2 cellular contexts compared by ENCODE assay signal in the genomic region with DNA sequence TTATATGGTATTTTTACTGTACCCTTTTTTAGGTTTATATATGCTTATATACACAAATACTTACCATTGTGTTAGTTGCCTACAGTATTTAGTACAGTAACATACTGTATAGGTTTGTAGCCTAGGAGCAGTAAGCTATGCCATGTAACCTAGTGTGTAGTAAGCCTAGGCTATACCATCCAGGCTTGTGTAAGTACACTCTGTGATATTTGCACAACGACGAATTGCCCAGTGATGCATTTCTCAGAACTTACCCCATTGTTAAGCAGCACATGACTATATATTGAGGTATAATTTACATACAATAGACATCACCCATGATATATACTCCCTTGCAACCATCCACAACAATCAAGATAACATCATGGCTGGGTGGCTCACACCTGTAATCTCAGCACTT.
TF ChIP-seq lines count a peak whose summit lies in the region.

No MANE protein-coding gene starts in this region.

TF ChIP-seq in A549, 52 proteins besides CTCF, POLR2A, EP300 and RAD21 (continued from another document):
- TF ChIP-seq, protein P1, sequence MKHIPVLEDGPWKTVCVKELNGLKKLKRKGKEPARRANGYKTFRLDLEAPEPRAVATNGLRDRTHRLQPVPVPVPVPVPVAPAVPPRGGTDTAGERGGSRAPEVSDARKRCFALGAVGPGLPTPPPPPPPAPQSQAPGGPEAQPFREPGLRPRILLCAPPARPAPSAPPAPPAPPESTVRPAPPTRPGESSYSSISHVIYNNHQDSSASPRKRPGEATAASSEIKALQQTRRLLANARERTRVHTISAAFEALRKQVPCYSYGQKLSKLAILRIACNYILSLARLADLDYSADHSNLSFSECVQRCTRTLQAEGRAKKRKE (CRISPR knock-in tag; IDR thresholded peaks at IDR 0.05; ENCODE audit: low read depth) = no peak
- no peak for TF ChIP-seq CEBPB (IDR thresholded peaks at IDR 0.05)
TF ChIP-seq in A549: peak in this region for 0.

TF ChIP-seq in WTC11, 78 proteins besides CTCF, POLR2A, EP300 and RAD21 (continued from another document):
- TF ChIP-seq, protein P2, sequence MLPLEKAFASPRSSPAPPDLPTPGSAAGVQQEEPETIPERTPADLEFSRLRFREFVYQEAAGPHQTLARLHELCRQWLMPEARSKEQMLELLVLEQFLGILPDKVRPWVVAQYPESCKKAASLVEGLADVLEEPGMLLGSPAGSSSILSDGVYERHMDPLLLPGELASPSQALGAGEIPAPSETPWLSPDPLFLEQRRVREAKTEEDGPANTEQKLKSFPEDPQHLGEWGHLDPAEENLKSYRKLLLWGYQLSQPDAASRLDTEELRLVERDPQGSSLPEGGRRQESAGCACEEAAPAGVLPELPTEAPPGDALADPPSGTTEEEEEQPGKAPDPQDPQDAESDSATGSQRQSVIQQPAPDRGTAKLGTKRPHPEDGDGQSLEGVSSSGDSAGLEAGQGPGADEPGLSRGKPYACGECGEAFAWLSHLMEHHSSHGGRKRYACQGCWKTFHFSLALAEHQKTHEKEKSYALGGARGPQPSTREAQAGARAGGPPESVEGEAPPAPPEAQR (CRISPR knock-in tag; IDR thresholded peaks at IDR 0.05) = no peak
- no peak for TF ChIP-seq TEAD1 (CRISPR knock-in tag; IDR thresholded peaks at IDR 0.05)
- TF ChIP-seq TEAD4 (CRISPR knock-in tag; IDR thresholded peaks at IDR 0.05) = no peak
- TF ChIP-seq, protein P3, sequence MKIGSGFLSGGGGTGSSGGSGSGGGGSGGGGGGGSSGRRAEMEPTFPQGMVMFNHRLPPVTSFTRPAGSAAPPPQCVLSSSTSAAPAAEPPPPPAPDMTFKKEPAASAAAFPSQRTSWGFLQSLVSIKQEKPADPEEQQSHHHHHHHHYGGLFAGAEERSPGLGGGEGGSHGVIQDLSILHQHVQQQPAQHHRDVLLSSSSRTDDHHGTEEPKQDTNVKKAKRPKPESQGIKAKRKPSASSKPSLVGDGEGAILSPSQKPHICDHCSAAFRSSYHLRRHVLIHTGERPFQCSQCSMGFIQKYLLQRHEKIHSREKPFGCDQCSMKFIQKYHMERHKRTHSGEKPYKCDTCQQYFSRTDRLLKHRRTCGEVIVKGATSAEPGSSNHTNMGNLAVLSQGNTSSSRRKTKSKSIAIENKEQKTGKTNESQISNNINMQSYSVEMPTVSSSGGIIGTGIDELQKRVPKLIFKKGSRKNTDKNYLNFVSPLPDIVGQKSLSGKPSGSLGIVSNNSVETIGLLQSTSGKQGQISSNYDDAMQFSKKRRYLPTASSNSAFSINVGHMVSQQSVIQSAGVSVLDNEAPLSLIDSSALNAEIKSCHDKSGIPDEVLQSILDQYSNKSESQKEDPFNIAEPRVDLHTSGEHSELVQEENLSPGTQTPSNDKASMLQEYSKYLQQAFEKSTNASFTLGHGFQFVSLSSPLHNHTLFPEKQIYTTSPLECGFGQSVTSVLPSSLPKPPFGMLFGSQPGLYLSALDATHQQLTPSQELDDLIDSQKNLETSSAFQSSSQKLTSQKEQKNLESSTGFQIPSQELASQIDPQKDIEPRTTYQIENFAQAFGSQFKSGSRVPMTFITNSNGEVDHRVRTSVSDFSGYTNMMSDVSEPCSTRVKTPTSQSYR (CRISPR knock-in tag; IDR thresholded peaks at IDR 0.05) = no peak
TF ChIP-seq in WTC11: peak in this region for 0.
